ENCODE assay signal across 1 cellular context in the genomic region with DNA sequence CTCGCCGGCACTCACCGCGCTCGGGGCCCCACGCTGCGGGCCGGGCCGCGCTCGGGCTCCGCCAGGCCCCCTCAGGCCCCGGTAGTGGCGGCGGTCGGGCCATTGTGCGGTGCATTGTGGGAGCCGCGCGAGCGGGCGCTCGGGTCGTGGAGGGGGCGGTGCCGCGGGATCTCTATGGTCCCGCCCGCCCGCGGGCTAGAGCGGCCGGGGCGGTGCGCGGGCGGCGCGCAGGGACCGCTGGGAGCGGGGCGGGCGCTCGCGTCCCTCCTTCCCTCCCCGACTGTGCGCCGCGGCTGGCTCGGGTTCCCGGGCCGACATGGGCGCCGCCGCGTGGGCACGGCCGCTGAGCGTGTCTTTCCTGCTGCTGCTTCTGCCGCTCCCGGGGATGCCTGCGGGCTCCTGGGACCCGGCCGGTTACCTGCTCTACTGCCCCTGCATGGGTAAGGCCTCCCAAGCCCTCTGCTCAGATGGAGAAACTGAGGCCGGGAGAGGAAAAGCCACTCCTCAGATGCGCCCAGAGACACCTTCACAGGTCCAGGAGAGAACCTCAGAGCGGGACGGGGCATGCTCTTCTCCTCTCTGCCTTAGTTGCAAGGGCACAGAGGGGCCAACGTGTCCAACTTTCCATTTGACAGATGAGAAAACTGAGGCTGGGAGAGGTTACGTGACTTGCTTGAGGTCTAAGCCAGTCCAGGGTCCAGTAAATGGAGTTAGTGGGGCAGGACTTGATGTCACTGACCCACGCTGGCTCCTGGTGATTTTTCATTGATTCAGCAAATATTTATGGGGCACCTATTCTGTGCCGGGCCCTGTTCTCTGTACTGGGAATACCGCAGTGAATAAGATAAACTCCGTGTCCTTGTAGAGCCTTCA.
TF ChIP-seq lines count a peak whose summit lies in the region.

A gene with protein sequence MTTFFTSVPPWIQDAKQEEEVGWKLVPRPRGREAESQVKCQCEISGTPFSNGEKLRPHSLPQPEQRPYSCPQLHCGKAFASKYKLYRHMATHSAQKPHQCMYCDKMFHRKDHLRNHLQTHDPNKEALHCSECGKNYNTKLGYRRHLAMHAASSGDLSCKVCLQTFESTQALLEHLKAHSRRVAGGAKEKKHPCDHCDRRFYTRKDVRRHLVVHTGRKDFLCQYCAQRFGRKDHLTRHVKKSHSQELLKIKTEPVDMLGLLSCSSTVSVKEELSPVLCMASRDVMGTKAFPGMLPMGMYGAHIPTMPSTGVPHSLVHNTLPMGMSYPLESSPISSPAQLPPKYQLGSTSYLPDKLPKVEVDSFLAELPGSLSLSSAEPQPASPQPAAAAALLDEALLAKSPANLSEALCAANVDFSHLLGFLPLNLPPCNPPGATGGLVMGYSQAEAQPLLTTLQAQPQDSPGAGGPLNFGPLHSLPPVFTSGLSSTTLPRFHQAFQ (minus strand): TSS at position 118 of the 873 bp plus-strand sequence. CDS start 5,565 bp downstream, outside the sequence.
A gene (plus strand): TSS at position 255 of the 873 bp plus-strand sequence. CDS start 62 bp downstream, at position 317.

TF ChIP-seq in HepG2, 621 proteins besides CTCF, POLR2A, EP300 and RAD21 (continued from another document and continues in another):
- TF ChIP-seq, protein P1, sequence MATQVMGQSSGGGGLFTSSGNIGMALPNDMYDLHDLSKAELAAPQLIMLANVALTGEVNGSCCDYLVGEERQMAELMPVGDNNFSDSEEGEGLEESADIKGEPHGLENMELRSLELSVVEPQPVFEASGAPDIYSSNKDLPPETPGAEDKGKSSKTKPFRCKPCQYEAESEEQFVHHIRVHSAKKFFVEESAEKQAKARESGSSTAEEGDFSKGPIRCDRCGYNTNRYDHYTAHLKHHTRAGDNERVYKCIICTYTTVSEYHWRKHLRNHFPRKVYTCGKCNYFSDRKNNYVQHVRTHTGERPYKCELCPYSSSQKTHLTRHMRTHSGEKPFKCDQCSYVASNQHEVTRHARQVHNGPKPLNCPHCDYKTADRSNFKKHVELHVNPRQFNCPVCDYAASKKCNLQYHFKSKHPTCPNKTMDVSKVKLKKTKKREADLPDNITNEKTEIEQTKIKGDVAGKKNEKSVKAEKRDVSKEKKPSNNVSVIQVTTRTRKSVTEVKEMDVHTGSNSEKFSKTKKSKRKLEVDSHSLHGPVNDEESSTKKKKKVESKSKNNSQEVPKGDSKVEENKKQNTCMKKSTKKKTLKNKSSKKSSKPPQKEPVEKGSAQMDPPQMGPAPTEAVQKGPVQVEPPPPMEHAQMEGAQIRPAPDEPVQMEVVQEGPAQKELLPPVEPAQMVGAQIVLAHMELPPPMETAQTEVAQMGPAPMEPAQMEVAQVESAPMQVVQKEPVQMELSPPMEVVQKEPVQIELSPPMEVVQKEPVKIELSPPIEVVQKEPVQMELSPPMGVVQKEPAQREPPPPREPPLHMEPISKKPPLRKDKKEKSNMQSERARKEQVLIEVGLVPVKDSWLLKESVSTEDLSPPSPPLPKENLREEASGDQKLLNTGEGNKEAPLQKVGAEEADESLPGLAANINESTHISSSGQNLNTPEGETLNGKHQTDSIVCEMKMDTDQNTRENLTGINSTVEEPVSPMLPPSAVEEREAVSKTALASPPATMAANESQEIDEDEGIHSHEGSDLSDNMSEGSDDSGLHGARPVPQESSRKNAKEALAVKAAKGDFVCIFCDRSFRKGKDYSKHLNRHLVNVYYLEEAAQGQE (IDR thresholded peaks at IDR 0.05; ENCODE audit: borderline replicate concordance in 1 of 2, low read depth in 1 of 2, low read length in 2 of 2) = peak in 1 of 2 experiments; percentile 76; a peak in 2 of 4 replicates
- TF ChIP-seq, protein P2, sequence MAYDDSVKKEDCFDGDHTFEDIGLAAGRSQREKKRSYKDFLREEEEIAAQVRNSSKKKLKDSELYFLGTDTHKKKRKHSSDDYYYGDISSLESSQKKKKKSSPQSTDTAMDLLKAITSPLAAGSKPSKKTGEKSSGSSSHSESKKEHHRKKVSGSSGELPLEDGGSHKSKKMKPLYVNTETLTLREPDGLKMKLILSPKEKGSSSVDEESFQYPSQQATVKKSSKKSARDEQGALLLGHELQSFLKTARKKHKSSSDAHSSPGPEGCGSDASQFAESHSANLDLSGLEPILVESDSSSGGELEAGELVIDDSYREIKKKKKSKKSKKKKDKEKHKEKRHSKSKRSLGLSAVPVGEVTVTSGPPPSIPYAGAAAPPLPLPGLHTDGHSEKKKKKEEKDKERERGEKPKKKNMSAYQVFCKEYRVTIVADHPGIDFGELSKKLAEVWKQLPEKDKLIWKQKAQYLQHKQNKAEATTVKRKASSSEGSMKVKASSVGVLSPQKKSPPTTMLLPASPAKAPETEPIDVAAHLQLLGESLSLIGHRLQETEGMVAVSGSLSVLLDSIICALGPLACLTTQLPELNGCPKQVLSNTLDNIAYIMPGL (CRISPR knock-in tag; IDR thresholded peaks at IDR 0.05; ENCODE audit: borderline replicate concordance in 1 of 2, low read depth in 1 of 2) = peak; percentile 53 to 80
- TF ChIP-seq GLI4 (CRISPR knock-in tag; IDR thresholded peaks at IDR 0.05; ENCODE audit: borderline replicate concordance) (0 out of 2 replicates have a peak, but pooled peaks have one; percentile 1), SOX5 (CRISPR knock-in tag; IDR thresholded peaks at IDR 0.05; ENCODE audit: borderline replicate concordance) (peak; percentile 20; the same call in 1 of the 2 replicates), ZNF235 (CRISPR knock-in tag; IDR thresholded peaks at IDR 0.05; ENCODE audit: borderline replicate concordance) (no peak; the same call in 1 of the 2 replicates), HOXA3 (CRISPR knock-in tag; IDR thresholded peaks at IDR 0.05) (peak; percentile 95), MXI1 (IDR thresholded peaks at IDR 0.05; ENCODE audit: borderline replicate concordance, low read depth, low read length) (peak; percentile 92; the same call in 2 of the 3 replicates), ZBTB20 (CRISPR knock-in tag; IDR thresholded peaks at IDR 0.05; ENCODE audit: borderline replicate concordance, low read depth) (peak; percentile 69), KLF16 (CRISPR knock-in tag; IDR thresholded peaks at IDR 0.05) (peak in 1 of 2 experiments; percentile 66; a peak in 1 of 4 replicates), JUND (CRISPR knock-in tag; IDR thresholded peaks at IDR 0.05) (no peak; the same call in 1 of the 2 replicates), ZKSCAN1 (IDR thresholded peaks at IDR 0.05; ENCODE audit: low read length) (peak; percentile 23; the same call in 1 of the 2 replicates), NR2F6 (IDR thresholded peaks at IDR 0.05) (peak; percentile 43), NR2F6 (CRISPR knock-in tag; IDR thresholded peaks at IDR 0.05) (0 out of 2 replicates have a peak, but pooled peaks have one; percentile 19), FOXK1 (CRISPR knock-in tag; IDR thresholded peaks at IDR 0.05; ENCODE audit: borderline replicate concordance, low read depth) (peak; percentile 57; the same call in 1 of the 2 replicates), REXO4 (CRISPR knock-in tag; IDR thresholded peaks at IDR 0.05; ENCODE audit: borderline replicate concordance) (no peak), TCF12 (IDR thresholded peaks at IDR 0.05) (no peak), TCF12 (CRISPR knock-in tag; IDR thresholded peaks at IDR 0.05) (peak; percentile 37), ZNF737 (CRISPR knock-in tag; IDR thresholded peaks at IDR 0.05; ENCODE audit: borderline replicate concordance) (peak; percentile 88; the same call in 1 of the 2 replicates), AKAP8 (CRISPR knock-in tag; IDR thresholded peaks at IDR 0.05) (peak; percentile 76; the same call in 1 of the 2 replicates), ZSCAN21 (CRISPR knock-in tag; IDR thresholded peaks at IDR 0.05; ENCODE audit: borderline replicate concordance) (peak; percentile 93), PITX1 (CRISPR knock-in tag; IDR thresholded peaks at IDR 0.05) (peak; percentile 77), SIX4 (CRISPR knock-in tag; IDR thresholded peaks at IDR 0.05) (peak; percentile 71; the same call in 1 of the 2 replicates), KLF12 (CRISPR knock-in tag; IDR thresholded peaks at IDR 0.05; ENCODE audit: borderline replicate concordance) (peak; percentile 98), ZSCAN25 (CRISPR knock-in tag; IDR thresholded peaks at IDR 0.05) (peak; percentile 88), KLF6 (CRISPR knock-in tag; IDR thresholded peaks at IDR 0.05) (peak; percentile 95), AHR (CRISPR knock-in tag; IDR thresholded peaks at IDR 0.05) (peak; percentile 92), CHCHD3 (CRISPR knock-in tag; IDR thresholded peaks at IDR 0.05) (peak; percentile 68; the same call in 1 of the 2 replicates), KDM6A (CRISPR knock-in tag; IDR thresholded peaks at IDR 0.05; ENCODE audit: low read depth) (0 out of 2 replicates have a peak, but pooled peaks have one; percentile 42), CENPX (CRISPR knock-in tag; IDR thresholded peaks at IDR 0.05) (no peak), GTF3A (CRISPR knock-in tag; conservative IDR thresholded peaks at IDR 0.05) (no peak), RARG (CRISPR knock-in tag; IDR thresholded peaks at IDR 0.05; ENCODE audit: low read depth) (no peak; the same call in 1 of the 2 replicates), ZNF430 (CRISPR knock-in tag; IDR thresholded peaks at IDR 0.05) (peak; percentile 40), ZNF136 (CRISPR knock-in tag; IDR thresholded peaks at IDR 0.05; ENCODE audit: low read depth) (no peak), ZFAT (CRISPR knock-in tag; conservative IDR thresholded peaks at IDR 0.05) (peak; percentile 92), RBM39 (IDR thresholded peaks at IDR 0.05; ENCODE audit: low read depth, low read length, poor library complexity, severe bottlenecking) (peak; percentile 64)
- TF ChIP-seq, protein P3, sequence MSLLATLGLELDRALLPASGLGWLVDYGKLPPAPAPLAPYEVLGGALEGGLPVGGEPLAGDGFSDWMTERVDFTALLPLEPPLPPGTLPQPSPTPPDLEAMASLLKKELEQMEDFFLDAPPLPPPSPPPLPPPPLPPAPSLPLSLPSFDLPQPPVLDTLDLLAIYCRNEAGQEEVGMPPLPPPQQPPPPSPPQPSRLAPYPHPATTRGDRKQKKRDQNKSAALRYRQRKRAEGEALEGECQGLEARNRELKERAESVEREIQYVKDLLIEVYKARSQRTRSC (CRISPR knock-in tag; IDR thresholded peaks at IDR 0.05; ENCODE audit: low read depth) = no peak
- TF ChIP-seq, protein P4, sequence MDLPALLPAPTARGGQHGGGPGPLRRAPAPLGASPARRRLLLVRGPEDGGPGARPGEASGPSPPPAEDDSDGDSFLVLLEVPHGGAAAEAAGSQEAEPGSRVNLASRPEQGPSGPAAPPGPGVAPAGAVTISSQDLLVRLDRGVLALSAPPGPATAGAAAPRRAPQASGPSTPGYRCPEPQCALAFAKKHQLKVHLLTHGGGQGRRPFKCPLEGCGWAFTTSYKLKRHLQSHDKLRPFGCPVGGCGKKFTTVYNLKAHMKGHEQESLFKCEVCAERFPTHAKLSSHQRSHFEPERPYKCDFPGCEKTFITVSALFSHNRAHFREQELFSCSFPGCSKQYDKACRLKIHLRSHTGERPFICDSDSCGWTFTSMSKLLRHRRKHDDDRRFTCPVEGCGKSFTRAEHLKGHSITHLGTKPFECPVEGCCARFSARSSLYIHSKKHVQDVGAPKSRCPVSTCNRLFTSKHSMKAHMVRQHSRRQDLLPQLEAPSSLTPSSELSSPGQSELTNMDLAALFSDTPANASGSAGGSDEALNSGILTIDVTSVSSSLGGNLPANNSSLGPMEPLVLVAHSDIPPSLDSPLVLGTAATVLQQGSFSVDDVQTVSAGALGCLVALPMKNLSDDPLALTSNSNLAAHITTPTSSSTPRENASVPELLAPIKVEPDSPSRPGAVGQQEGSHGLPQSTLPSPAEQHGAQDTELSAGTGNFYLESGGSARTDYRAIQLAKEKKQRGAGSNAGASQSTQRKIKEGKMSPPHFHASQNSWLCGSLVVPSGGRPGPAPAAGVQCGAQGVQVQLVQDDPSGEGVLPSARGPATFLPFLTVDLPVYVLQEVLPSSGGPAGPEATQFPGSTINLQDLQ (CRISPR knock-in tag; IDR thresholded peaks at IDR 0.05) = no peak; the same call in 1 of the 2 replicates
- TF ChIP-seq, protein P5, sequence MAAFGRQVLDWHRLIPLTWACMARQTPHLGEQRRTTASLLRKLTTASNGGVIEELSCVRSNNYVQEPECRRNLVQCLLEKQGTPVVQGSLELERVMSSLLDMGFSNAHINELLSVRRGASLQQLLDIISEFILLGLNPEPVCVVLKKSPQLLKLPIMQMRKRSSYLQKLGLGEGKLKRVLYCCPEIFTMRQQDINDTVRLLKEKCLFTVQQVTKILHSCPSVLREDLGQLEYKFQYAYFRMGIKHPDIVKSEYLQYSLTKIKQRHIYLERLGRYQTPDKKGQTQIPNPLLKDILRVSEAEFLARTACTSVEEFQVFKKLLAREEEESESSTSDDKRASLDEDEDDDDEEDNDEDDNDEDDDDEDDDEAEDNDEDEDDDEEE (CRISPR knock-in tag; IDR thresholded peaks at IDR 0.05) = no peak; the same call in 1 of the 2 replicates
- TF ChIP-seq, protein P6, sequence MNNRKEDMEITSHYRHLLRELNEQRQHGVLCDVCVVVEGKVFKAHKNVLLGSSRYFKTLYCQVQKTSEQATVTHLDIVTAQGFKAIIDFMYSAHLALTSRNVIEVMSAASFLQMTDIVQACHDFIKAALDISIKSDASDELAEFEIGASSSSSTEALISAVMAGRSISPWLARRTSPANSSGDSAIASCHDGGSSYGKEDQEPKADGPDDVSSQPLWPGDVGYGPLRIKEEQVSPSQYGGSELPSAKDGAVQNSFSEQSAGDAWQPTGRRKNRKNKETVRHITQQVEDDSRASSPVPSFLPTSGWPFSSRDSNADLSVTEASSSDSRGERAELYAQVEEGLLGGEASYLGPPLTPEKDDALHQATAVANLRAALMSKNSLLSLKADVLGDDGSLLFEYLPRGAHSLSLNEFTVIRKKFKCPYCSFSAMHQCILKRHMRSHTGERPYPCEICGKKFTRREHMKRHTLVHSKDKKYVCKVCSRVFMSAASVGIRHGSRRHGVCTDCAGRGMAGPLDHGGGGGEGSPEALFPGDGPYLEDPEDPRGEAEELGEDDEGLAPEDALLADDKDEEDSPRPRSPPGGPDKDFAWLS (CRISPR knock-in tag; IDR thresholded peaks at IDR 0.05; ENCODE audit: borderline replicate concordance) = no peak
- TF ChIP-seq, protein P7, sequence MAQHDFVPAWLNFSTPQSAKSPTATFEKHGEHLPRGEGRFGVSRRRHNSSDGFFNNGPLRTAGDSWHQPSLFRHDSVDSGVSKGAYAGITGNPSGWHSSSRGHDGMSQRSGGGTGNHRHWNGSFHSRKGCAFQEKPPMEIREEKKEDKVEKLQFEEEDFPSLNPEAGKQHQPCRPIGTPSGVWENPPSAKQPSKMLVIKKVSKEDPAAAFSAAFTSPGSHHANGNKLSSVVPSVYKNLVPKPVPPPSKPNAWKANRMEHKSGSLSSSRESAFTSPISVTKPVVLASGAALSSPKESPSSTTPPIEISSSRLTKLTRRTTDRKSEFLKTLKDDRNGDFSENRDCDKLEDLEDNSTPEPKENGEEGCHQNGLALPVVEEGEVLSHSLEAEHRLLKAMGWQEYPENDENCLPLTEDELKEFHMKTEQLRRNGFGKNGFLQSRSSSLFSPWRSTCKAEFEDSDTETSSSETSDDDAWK (CRISPR knock-in tag; IDR thresholded peaks at IDR 0.05) = no peak
- TF ChIP-seq, protein P8, sequence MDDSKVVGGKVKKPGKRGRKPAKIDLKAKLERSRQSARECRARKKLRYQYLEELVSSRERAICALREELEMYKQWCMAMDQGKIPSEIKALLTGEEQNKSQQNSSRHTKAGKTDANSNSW (CRISPR knock-in tag; IDR thresholded peaks at IDR 0.05; ENCODE audit: borderline replicate concordance) = no peak
- TF ChIP-seq, protein P9, sequence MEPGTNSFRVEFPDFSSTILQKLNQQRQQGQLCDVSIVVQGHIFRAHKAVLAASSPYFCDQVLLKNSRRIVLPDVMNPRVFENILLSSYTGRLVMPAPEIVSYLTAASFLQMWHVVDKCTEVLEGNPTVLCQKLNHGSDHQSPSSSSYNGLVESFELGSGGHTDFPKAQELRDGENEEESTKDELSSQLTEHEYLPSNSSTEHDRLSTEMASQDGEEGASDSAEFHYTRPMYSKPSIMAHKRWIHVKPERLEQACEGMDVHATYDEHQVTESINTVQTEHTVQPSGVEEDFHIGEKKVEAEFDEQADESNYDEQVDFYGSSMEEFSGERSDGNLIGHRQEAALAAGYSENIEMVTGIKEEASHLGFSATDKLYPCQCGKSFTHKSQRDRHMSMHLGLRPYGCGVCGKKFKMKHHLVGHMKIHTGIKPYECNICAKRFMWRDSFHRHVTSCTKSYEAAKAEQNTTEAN (CRISPR knock-in tag; conservative IDR thresholded peaks at IDR 0.05) = peak; percentile 87
